10 cellular contexts compared by ENCODE assay signal in genomic region chr3:194104041-194104751, GRCh38. TPM values are rescaled to one million over a fixed set of nuclear protein-coding genes. Genes with fewer than 3 reads are reported as not detected.
DNase-seq lines count a peak whose midpoint lies in the region; ATAC-seq, FAIRE-seq and TF ChIP-seq lines count a peak whose summit lies in the region.
"Had no signal": no experiment of that assay in that cellular context is flagged by ENCODE, and none has a peak within 500 bp of the region (broad histone marks: within the 10 kb centered on the region; RNA-seq: fewer than 3 reads in every experiment).

No MANE protein-coding gene starts in this region.

- peak overlapping the region; percentile 95 for H3K27ac Mint-ChIP-seq in memory B cell
- no peak overlapping the region for H3K27ac Mint-ChIP-seq in MCF 10A (ENCODE audit: low read depth, unreplicated experiment)
- H3K27ac Mint-ChIP-seq: endodermal cell had no signal

- H3K4me1 ChIP-seq in psoas muscle = no peaks in the 10 kb centered on the region

- POLR2A ChIA-PET in MCF 10A (lab: Yijun Ruan, JAX) = interaction anchor here (0.6 to 0.7 kb wide), 2 partner anchors 33 to 263 kb away, joined by 3 to 5 read pairs; no protein-coding TSS in a partner anchor

- CTCF ChIA-PET in MCF 10A (lab: Yijun Ruan, JAX) = no interaction called here

- H3K4me3 ChIP-seq in psoas muscle = no peak overlapping the region

- H3K4me3 Mint-ChIP-seq in memory B cell (peak overlapping the region; percentile 74), MCF 10A (ENCODE audit: unreplicated experiment) (no peak overlapping the region)
- H3K4me3 Mint-ChIP-seq: endodermal cell had no signal

- BruUV-seq in MCF 10A (replicated peaks; lab: Mats Ljungman, UMichigan) = no TSS peak

- TF ChIP-seq CTCF in psoas muscle (IDR thresholded peaks at IDR 0.05) (no peak), MCF 10A (IDR thresholded peaks at IDR 0.05; ENCODE audit: unreplicated experiment) (no peak)

- DNase-seq in GM12891 (ENCODE audit: insufficient read length, low spot score) (peak; percentile 40), NCI-H69 (lab: John Stamatoyannopoulos, UW) (peak; percentile 78), memory B cell (ENCODE audit: low spot score in 2 of 2) (peak; percentile 70 to 80), psoas muscle (no peak), mucosa of gallbladder (ENCODE audit: low spot score) (no peak), MCF 10A (ENCODE audit: unreplicated experiment) (no peak), epidermal melanocyte (ENCODE audit: insufficient read length, low spot score) (no peak)
- DNase-seq: endodermal cell, nucleus accumbens had no signal

- TF ChIP-seq POLR2A in GM12891 (IDR thresholded peaks at IDR 0.05; ENCODE audit: low read depth, low read length) = no peak

- H3K9me3 Mint-ChIP-seq in memory B cell (peaks cover 2% of the 10 kb centered on the region), MCF 10A (ENCODE audit: unreplicated experiment) (no peaks in the 10 kb centered on the region)
- H3K9me3 Mint-ChIP-seq: endodermal cell had no signal

- H3K27me3 Mint-ChIP-seq in memory B cell = no peaks in the 10 kb centered on the region
- H3K27me3 Mint-ChIP-seq in MCF 10A (ENCODE audit: insufficient read depth, unreplicated experiment) = peaks cover 11% of the 10 kb centered on the region

- H3K9me3 ChIP-seq in psoas muscle = no peaks in the 10 kb centered on the region

- H3K36me3 Mint-ChIP-seq in memory B cell (no peaks in the 10 kb centered on the region), MCF 10A (ENCODE audit: insufficient read depth, unreplicated experiment) (no peaks in the 10 kb centered on the region)

- no peak overlapping the region for H3K27ac ChIP-seq in psoas muscle

- ATAC-seq in GM21786 (IDR thresholded peaks at IDR 0.05; ENCODE audit: unreplicated experiment) (peak; percentile 29), memory B cell (ENCODE audit: low read depth) (peak; percentile 77), psoas muscle (no peak)

- H3K27me3 ChIP-seq in psoas muscle (ENCODE audit: insufficient read depth in 3 of 3, low read length in 2 of 3) = no peaks in the 10 kb centered on the region

- FAIRE-seq in GM12891 (lab: Jason Lieb, UNC) = peak; percentile 85

- 73 to 87% (median 77%) methylated on average over 12 of the region's 12 CpGs for WGBS in psoas muscle, 3 donors

- H3K4me1 Mint-ChIP-seq in memory B cell = peaks cover 71% of the 10 kb centered on the region
- H3K4me1 Mint-ChIP-seq in MCF 10A (ENCODE audit: insufficient read depth, unreplicated experiment) = peaks cover 5% of the 10 kb centered on the region

- intact Hi-C loops in psoas muscle (cut with DNase I) = no loop called here
- intact Hi-C loops in MCF 10A (cut with micrococcal nuclease) = no loop called here

- H3K36me3 ChIP-seq in psoas muscle (ENCODE audit: insufficient read depth in 1 of 2, low read depth in 1 of 2) = no peaks in the 10 kb centered on the region

TF ChIP-seq in GM12891, 5 proteins besides CTCF, POLR2A, EP300 and RAD21:
- TF ChIP-seq POU2F2 (IDR thresholded peaks at IDR 0.05; ENCODE audit: low read depth, low read length) (0 out of 2 replicates have a peak, but pooled peaks have one; percentile 22), TAF1 (IDR thresholded peaks at IDR 0.05; ENCODE audit: low read depth, low read length) (no peak), SPI1 (IDR thresholded peaks at IDR 0.05; ENCODE audit: low read depth, low read length) (peak; percentile 25; the same call in 1 of the 2 replicates), POLR2AphosphoS5 (IDR thresholded peaks at IDR 0.05; ENCODE audit: low read depth, low read length) (no peak), PAX5 (IDR thresholded peaks at IDR 0.05; ENCODE audit: insufficient read depth, low read length, severe bottlenecking) (no peak)

RNA-seq across cellular contexts. Expression of gene HES1, which starts 31.8 kb away (rescaled TPM):
- polyA plus RNA-seq in GM12891 (2012; ENCODE audit: low read depth, missing spikeins) = 10.6 TPM
- 10 to 100 TPM; 10.9 to 33.3 (median 23.9) TPM for total RNA-seq in psoas muscle
- 1 to 10 TPM; 6.5 to 8.3 (median 7.1) TPM for polyA plus RNA-seq in psoas muscle
- total RNA-seq in mucosa of gallbladder = 54.1 TPM
- 34.6 and 37.8 TPM in 2 replicates for total RNA-seq in MCF 10A (2022)

Comparison
In these comparisons a context has a peak if more than half of its experiments do, and no peak if none do; other contexts are left out.
1. DNase-seq: peak in GM12891 (single experiment), NCI-H69 (single experiment) and memory B cell (2 of 2); none in psoas muscle (0 of 2), mucosa of gallbladder (single experiment), MCF 10A (single experiment) and epidermal melanocyte (single experiment).
2. ATAC-seq: peak in GM21786 (single experiment) and memory B cell (single experiment); none in psoas muscle (0 of 4).